Comparison of ENCODE assay signal across 27 cellular contexts in genomic region chr6:105099371-105099770, GRCh38.
DNase-seq lines count a peak whose midpoint lies in the region; ATAC-seq, FAIRE-seq and TF ChIP-seq lines count a peak whose summit lies in the region.
"Had no signal": no experiment of that assay in that cellular context is flagged by ENCODE, and none has a peak within 500 bp of the region (broad histone marks: within the 10 kb centered on the region; RNA-seq: fewer than 3 reads in every experiment).

No MANE protein-coding gene starts in this region.

- TF ChIP-seq EP300 in esophagus muscularis mucosa (IDR thresholded peaks at IDR 0.05): no peak

- 96% methylated on average over 7 of the region's 7 CpGs for WGBS in esophagus muscularis mucosa
- WGBS in right lobe of liver (ENCODE audit: insufficient coverage, low coverage, low lambda C conversion rate, missing lambda C conversion rate): 77% methylated on average over 5 of the region's 7 CpGs
- 90 to 92% methylated on average over 7 of the region's 7 CpGs for WGBS in pancreas, 2 donors

- H3K4me1 ChIP-seq in esophagus muscularis mucosa (no peaks in the 10 kb centered on the region), gastrocnemius medialis (peaks cover 16 to 19% of the 10 kb centered on the region in 2 donors), right lobe of liver (no peaks in the 10 kb centered on the region), pancreas (no peaks in the 10 kb centered on the region), lower lobe of right lung (no peaks in the 10 kb centered on the region)
- H3K4me1 ChIP-seq: BE2C, SJCRH30 had no signal

- H3K9me3 ChIP-seq in esophagus muscularis mucosa (no peaks in the 10 kb centered on the region), gastrocnemius medialis (no peaks in the 10 kb centered on the region), right lobe of liver (no peaks in the 10 kb centered on the region), pancreas (no peaks in the 10 kb centered on the region), lower lobe of right lung (no peaks in the 10 kb centered on the region)
- H3K9me3 ChIP-seq: BE2C, SJCRH30 had no signal

- peak in 45 of 58 donors; percentile 2 to 72 (median 38) for DNase-seq in anterior cingulate cortex (lab: John Stamatoyannopoulos, UW)
- peak; percentile 70 for DNase-seq in esophagus muscularis mucosa (ENCODE audit: extremely low spot score)
- peak; percentile 68 for DNase-seq in medulla oblongata (ENCODE audit: extremely low spot score)
- no peak for DNase-seq in gastrocnemius medialis
- DNase-seq in right lobe of liver: no peak
- no peak for DNase-seq in NCI-H748 treated with DMSO at 0.1 percent for 48 hours (lab: John Stamatoyannopoulos, UW)
- DNase-seq in pancreas: no peak
- no peak for DNase-seq in lower lobe of right lung
- DNase-seq: BE2C, DMS153, DND-41, GM23248, H9, Kasumi-1, MV-4-11, NCI-H1105, NCI-H1436 treated with DMSO at 0.1 percent for 48 hours, NCI-H1930, NCI-H2107, NCI-H524, NCI-H82, SJCRH30 had no signal

- H3K27ac ChIP-seq in esophagus muscularis mucosa (replicated peaks in 1 of 4) (no peak overlapping the region), gastrocnemius medialis (peak overlapping the region in 3 of 4 donors; percentile 3 to 42 (median 16)), right lobe of liver (no peak overlapping the region), pancreas (no peak overlapping the region), lower lobe of right lung (no peak overlapping the region)
- H3K27ac ChIP-seq: GM23248, PC-9, SJCRH30 had no signal

- H3K4me3 ChIP-seq in esophagus muscularis mucosa (no peak overlapping the region), gastrocnemius medialis (no peak overlapping the region), right lobe of liver (no peak overlapping the region), pancreas (no peak overlapping the region), lower lobe of right lung (no peak overlapping the region)
- H3K4me3 ChIP-seq: GM23248, K562, PC-9, SJCRH30 had no signal

- intact Hi-C loops in esophagus muscularis mucosa (cut with DNase I): no loop called here
- intact Hi-C loops in gastrocnemius medialis (cut with DNase I; ENCODE audit: low total_unique reads): no loop called here
- intact Hi-C loops in right lobe of liver (cut with DNase I): loop anchor here (10.0 kb wide), 1 partner anchor 305 kb away; the partner anchor contains the start of gene PREP (in 2 of the 2)
- intact Hi-C loops in pancreas (cut with DNase I): loop anchor here in 1 of 3 donors (10.0 kb wide), 1 partner anchor 305 kb away; the partner anchor contains the start of gene PREP
- intact Hi-C loops in lower lobe of right lung (cut with DNase I): no loop called here

- in situ Hi-C loops in gastrocnemius medialis (cut with MboI; ENCODE audit: low sequenced_read_pairs in 4 of 4): loop anchor here in 2 of 4 donors (10.0 to 25.0 kb wide), 3 partner anchors 195 to 1213 kb away; partner anchors contain the start of gene PREP (in 2 of the 2)

- FAIRE-seq in pancreas (lab: Jason Lieb, UNC): no peak
- FAIRE-seq: GM18507, HTR-8/SVneo, K562 had no signal

- H3K27me3 ChIP-seq in esophagus muscularis mucosa (no peaks in the 10 kb centered on the region), gastrocnemius medialis (no peaks in the 10 kb centered on the region), right lobe of liver (no peaks in the 10 kb centered on the region), pancreas (no peaks in the 10 kb centered on the region), lower lobe of right lung (ENCODE audit: low read depth) (no peaks in the 10 kb centered on the region)
- H3K27me3 ChIP-seq: BE2C, SJCRH30 had no signal

- TF ChIP-seq CTCF in esophagus muscularis mucosa (IDR thresholded peaks at IDR 0.05): no peak
- no peak for TF ChIP-seq CTCF in gastrocnemius medialis (IDR thresholded peaks at IDR 0.05 in 4 of 5, conservative IDR thresholded peaks at IDR 0.05 in 1 of 5)
- TF ChIP-seq CTCF in right lobe of liver (IDR thresholded peaks at IDR 0.05): no peak
- no peak for TF ChIP-seq CTCF in pancreas (IDR thresholded peaks at IDR 0.05)
- TF ChIP-seq CTCF in lower lobe of right lung (IDR thresholded peaks at IDR 0.05): no peak

- TF ChIP-seq POLR2A in esophagus muscularis mucosa (IDR thresholded peaks at IDR 0.05; ENCODE audit: low read depth): no peak
- no peak for TF ChIP-seq POLR2A in gastrocnemius medialis (IDR thresholded peaks at IDR 0.05)
- no peak for TF ChIP-seq POLR2A in right lobe of liver (IDR thresholded peaks at IDR 0.05)

- H3K36me3 ChIP-seq in esophagus muscularis mucosa (peaks cover 6 to 61% (median 34%) of the 10 kb centered on the region in 4 donors), gastrocnemius medialis (peaks cover 0 to 26% of the 10 kb centered on the region in 2 donors), right lobe of liver (no peaks in the 10 kb centered on the region), pancreas (no peaks in the 10 kb centered on the region), lower lobe of right lung (no peaks in the 10 kb centered on the region)
- H3K36me3 ChIP-seq: BE2C had no signal

- ATAC-seq in gastrocnemius medialis (no peak), right lobe of liver (no peak), pancreas (no peak), lower lobe of right lung (no peak)
- ATAC-seq: K562, Right ventricle myocardium inferior had no signal

Comparison
In these comparisons a context has a peak if more than half of its experiments do, and no peak if none do; other contexts are left out.
1. DNase-seq: peak in anterior cingulate cortex (45 of 58), esophagus muscularis mucosa (single experiment) and medulla oblongata (single experiment); none in gastrocnemius medialis (0 of 2), right lobe of liver (0 of 3), NCI-H748 treated with DMSO at 0.1 percent for 48 hours (single experiment), pancreas (0 of 6) and lower lobe of right lung (single experiment).
2. H3K27ac ChIP-seq: peak in gastrocnemius medialis (3 of 4); none in esophagus muscularis mucosa (0 of 4), right lobe of liver (0 of 3), pancreas (0 of 4) and lower lobe of right lung (single experiment).
3. intact Hi-C loops: an anchor here in right lobe of liver (10.0 kb wide); none called in esophagus muscularis mucosa, gastrocnemius medialis and lower lobe of right lung.